ENCODE assay signal across 17 cellular contexts in the genomic region with DNA sequence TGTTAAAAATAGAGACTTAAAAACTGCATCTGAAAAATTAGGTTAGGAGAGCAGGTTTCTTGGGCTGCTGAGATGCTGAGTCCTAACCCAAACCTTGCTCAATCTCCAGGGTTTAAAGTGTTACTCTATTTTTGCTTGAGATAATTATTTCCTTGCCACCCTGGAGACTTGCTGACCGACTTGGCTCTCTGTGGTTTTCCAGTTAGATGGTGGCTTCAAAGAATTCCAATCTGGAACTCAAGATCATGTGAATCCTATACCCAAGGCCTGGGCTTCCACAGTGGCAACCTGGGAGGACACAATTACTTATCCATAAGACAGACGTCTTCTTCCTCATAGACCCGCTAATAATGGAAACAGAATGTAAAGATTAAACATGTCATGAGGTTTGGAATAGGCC. TPM values are rescaled to one million over a fixed set of nuclear protein-coding genes. Genes with fewer than 3 reads are reported as not detected.
DNase-seq lines count a peak whose midpoint lies in the region; ATAC-seq and TF ChIP-seq lines count a peak whose summit lies in the region.
"Had no signal": no experiment of that assay in that cellular context is flagged by ENCODE, and none has a peak within 500 bp of the region (broad histone marks: within the 10 kb centered on the region; RNA-seq: fewer than 3 reads in every experiment).

No MANE protein-coding gene starts in this region.

- H3K4me1 Mint-ChIP-seq in activated T-cell treated with anti-CD3 and anti-CD28 coated beads, Interleukin-2, amount 50 U/mL, for 24 hours (ENCODE audit: low read depth): peaks cover 66% of the 10 kb centered on the region
- peaks cover 63% of the 10 kb centered on the region for H3K4me1 Mint-ChIP-seq in activated T-cell treated with anti-CD3 and anti-CD28 coated beads, Interleukin-2, amount 50 U/mL, for 72 hours (ENCODE audit: low read depth)
- peaks cover 37% of the 10 kb centered on the region for H3K4me1 Mint-ChIP-seq in stimulated activated effector memory CD8-positive, alpha-beta T cell treated with anti-CD3 and anti-CD28 coated beads, Interleukin-12 subunit alpha, Interleukin-12 subunit beta, amount 100 ng/mL, for 72 hours
- H3K4me1 Mint-ChIP-seq in neural progenitor cell: no peaks in the 10 kb centered on the region

- H3K9me3 Mint-ChIP-seq in activated T-cell treated with anti-CD3 and anti-CD28 coated beads, Interleukin-2, amount 50 U/mL, for 24 hours: no peaks in the 10 kb centered on the region
- H3K9me3 Mint-ChIP-seq in activated T-cell treated with anti-CD3 and anti-CD28 coated beads, Interleukin-2, amount 50 U/mL, for 72 hours: no peaks in the 10 kb centered on the region
- H3K9me3 Mint-ChIP-seq in stimulated activated effector memory CD8-positive, alpha-beta T cell treated with anti-CD3 and anti-CD28 coated beads, Interleukin-12 subunit alpha, Interleukin-12 subunit beta, amount 100 ng/mL, for 72 hours: no peaks in the 10 kb centered on the region
- no peaks in the 10 kb centered on the region for H3K9me3 Mint-ChIP-seq in neural progenitor cell
- H3K9me3 Mint-ChIP-seq: CD4-positive, alpha-beta T cell had no signal

- no peaks in the 10 kb centered on the region for H3K9me3 ChIP-seq in neural progenitor cell (ENCODE audit: low read depth)
- H3K9me3 ChIP-seq: BLaER1 had no signal

- H3K4me3 Mint-ChIP-seq in activated T-cell treated with anti-CD3 and anti-CD28 coated beads, Interleukin-2, amount 50 U/mL, for 24 hours: no peak overlapping the region
- H3K4me3 Mint-ChIP-seq in activated T-cell treated with anti-CD3 and anti-CD28 coated beads, Interleukin-2, amount 50 U/mL, for 72 hours: no peak overlapping the region
- H3K4me3 Mint-ChIP-seq in stimulated activated effector memory CD8-positive, alpha-beta T cell treated with anti-CD3 and anti-CD28 coated beads, Interleukin-12 subunit alpha, Interleukin-12 subunit beta, amount 100 ng/mL, for 72 hours: no peak overlapping the region
- H3K4me3 Mint-ChIP-seq in neural progenitor cell: no peak overlapping the region
- H3K4me3 Mint-ChIP-seq: CD4-positive, alpha-beta T cell had no signal

- H3K9ac ChIP-seq in neural progenitor cell: no peak overlapping the region
- H3K9ac ChIP-seq: BLaER1, GM23248 had no signal

- H3F3A ChIP-seq in neural progenitor cell (ENCODE audit: low read depth): no peaks in the 10 kb centered on the region

- H3K27me3 Mint-ChIP-seq in activated T-cell treated with anti-CD3 and anti-CD28 coated beads, Interleukin-2, amount 50 U/mL, for 24 hours: no peaks in the 10 kb centered on the region
- H3K27me3 Mint-ChIP-seq in activated T-cell treated with anti-CD3 and anti-CD28 coated beads, Interleukin-2, amount 50 U/mL, for 72 hours (ENCODE audit: low read depth): no peaks in the 10 kb centered on the region
- H3K27me3 Mint-ChIP-seq in neural progenitor cell (ENCODE audit: insufficient read depth, low read depth): no peaks in the 10 kb centered on the region
- H3K27me3 Mint-ChIP-seq: CD4-positive, alpha-beta T cell had no signal

- no peak overlapping the region for H2AFZ ChIP-seq in neural progenitor cell (replicated peaks)
- H2AFZ ChIP-seq: GM23248 had no signal

- no peak overlapping the region for H3K4me2 ChIP-seq in neural progenitor cell
- H3K4me2 ChIP-seq: BLaER1 had no signal

- ATAC-seq in activated T-cell treated with anti-CD3 and anti-CD28 coated beads, Interleukin-2, amount 50 U/mL, for 72 hours (replicated peaks in 1 of 2): no peak
- no peak for ATAC-seq in stimulated activated effector memory CD8-positive, alpha-beta T cell treated with anti-CD3 and anti-CD28 coated beads, Interleukin-12 subunit alpha, Interleukin-12 subunit beta, amount 100 ng/mL, for 72 hours
- ATAC-seq in GM21367 (IDR thresholded peaks at IDR 0.05; ENCODE audit: unreplicated experiment): no peak
- ATAC-seq: HCT116 had no signal

- no peak for DNase-seq in activated T-cell treated with anti-CD3 and anti-CD28 coated beads, Interleukin-2, amount 50 U/mL, for 24 hours
- DNase-seq in activated T-cell treated with anti-CD3 and anti-CD28 coated beads, Interleukin-2, amount 50 U/mL, for 72 hours: no peak
- DNase-seq in myocyte (ENCODE audit: low read depth) (peak; percentile 63), mucosa of gallbladder (ENCODE audit: low spot score) (no peak), neural progenitor cell (ENCODE audit: low spot score) (no peak)
- DNase-seq in stimulated activated effector memory CD8-positive, alpha-beta T cell treated with anti-CD3 and anti-CD28 coated beads, Interleukin-12 subunit alpha, Interleukin-12 subunit beta, amount 100 ng/mL, for 72 hours (ENCODE audit: low spot score in 2 of 2): no peak
- DNase-seq: 8988T; AML-193; Calu3; CD4-positive, alpha-beta T cell; DMS 273 treated with DMSO at 0.1 percent for 48 hours; GM23248 had no signal

- H4K20me1 ChIP-seq in neural progenitor cell (ENCODE audit: low read depth): no peaks in the 10 kb centered on the region
- H4K20me1 ChIP-seq: BLaER1 had no signal

- H3K27ac Mint-ChIP-seq in activated T-cell treated with anti-CD3 and anti-CD28 coated beads, Interleukin-2, amount 50 U/mL, for 24 hours: peak overlapping the region; percentile 57
- no peak overlapping the region for H3K27ac Mint-ChIP-seq in activated T-cell treated with anti-CD3 and anti-CD28 coated beads, Interleukin-2, amount 50 U/mL, for 72 hours
- H3K27ac Mint-ChIP-seq in stimulated activated effector memory CD8-positive, alpha-beta T cell treated with anti-CD3 and anti-CD28 coated beads, Interleukin-12 subunit alpha, Interleukin-12 subunit beta, amount 100 ng/mL, for 72 hours: peak overlapping the region; percentile 71
- no peak overlapping the region for H3K27ac Mint-ChIP-seq in neural progenitor cell
- H3K27ac Mint-ChIP-seq: CD4-positive, alpha-beta T cell had no signal

- no peaks in the 10 kb centered on the region for H3K4me1 ChIP-seq in neural progenitor cell
- H3K4me1 ChIP-seq: BLaER1 had no signal

- TF ChIP-seq CTCF in VCaP (conservative IDR thresholded peaks at IDR 0.05) (no peak), neural progenitor cell (IDR thresholded peaks at IDR 0.05) (no peak)

- H3K27ac ChIP-seq in VCaP: peak overlapping the region; percentile 100
- no peak overlapping the region for H3K27ac ChIP-seq in neural progenitor cell
- H3K27ac ChIP-seq: BLaER1, GM23248, HL-60 had no signal

- H3K36me3 ChIP-seq in neural progenitor cell: no peaks in the 10 kb centered on the region

- H3K27me3 ChIP-seq in neural progenitor cell: no peaks in the 10 kb centered on the region
- H3K27me3 ChIP-seq: BLaER1 had no signal

- no peaks in the 10 kb centered on the region for H3K79me2 ChIP-seq in neural progenitor cell (ENCODE audit: low read depth)

- H3K36me3 Mint-ChIP-seq in activated T-cell treated with anti-CD3 and anti-CD28 coated beads, Interleukin-2, amount 50 U/mL, for 24 hours (ENCODE audit: low read depth): peaks cover 56% of the 10 kb centered on the region
- H3K36me3 Mint-ChIP-seq in activated T-cell treated with anti-CD3 and anti-CD28 coated beads, Interleukin-2, amount 50 U/mL, for 72 hours (ENCODE audit: insufficient read depth in 2 of 2): peaks cover 2% of the 10 kb centered on the region in 2 donors
- peaks cover 7% of the 10 kb centered on the region for H3K36me3 Mint-ChIP-seq in stimulated activated effector memory CD8-positive, alpha-beta T cell treated with anti-CD3 and anti-CD28 coated beads, Interleukin-12 subunit alpha, Interleukin-12 subunit beta, amount 100 ng/mL, for 72 hours
- H3K36me3 Mint-ChIP-seq in neural progenitor cell: no peaks in the 10 kb centered on the region

- H3K4me3 ChIP-seq in neural progenitor cell: no peak overlapping the region
- H3K4me3 ChIP-seq: BLaER1, GM23248 had no signal

RNA-seq across cellular contexts. Expression of a gene that starts 47.7 kb away (rescaled TPM):
- 1 to 10 TPM; 5.0 to 7.2 TPM for total RNA-seq in activated T-cell treated with anti-CD3 and anti-CD28 coated beads, Interleukin-2, amount 50 U/mL, for 72 hours
- total RNA-seq in myocyte (37.1 and 40.3 TPM in 2 replicates), mucosa of gallbladder (38.7 TPM), neural progenitor cell (ENCODE audit: low replicate concordance) (10.6 and 15.8 TPM in 2 replicates)
- polyA plus RNA-seq in myocyte (2012): 57.5 TPM

Comparison
In these comparisons a context has a peak if more than half of its experiments do, and no peak if none do; other contexts are left out.
1. H3K27ac Mint-ChIP-seq: peak in activated T-cell treated with anti-CD3 and anti-CD28 coated beads, Interleukin-2, amount 50 U/mL, for 24 hours (single experiment) and stimulated activated effector memory CD8-positive, alpha-beta T cell treated with anti-CD3 and anti-CD28 coated beads, Interleukin-12 subunit alpha, Interleukin-12 subunit beta, amount 100 ng/mL, for 72 hours (single experiment); none in activated T-cell treated with anti-CD3 and anti-CD28 coated beads, Interleukin-2, amount 50 U/mL, for 72 hours (single experiment) and neural progenitor cell (single experiment).